Comparison of ENCODE assay signal across 21 cellular contexts in the genomic region with DNA sequence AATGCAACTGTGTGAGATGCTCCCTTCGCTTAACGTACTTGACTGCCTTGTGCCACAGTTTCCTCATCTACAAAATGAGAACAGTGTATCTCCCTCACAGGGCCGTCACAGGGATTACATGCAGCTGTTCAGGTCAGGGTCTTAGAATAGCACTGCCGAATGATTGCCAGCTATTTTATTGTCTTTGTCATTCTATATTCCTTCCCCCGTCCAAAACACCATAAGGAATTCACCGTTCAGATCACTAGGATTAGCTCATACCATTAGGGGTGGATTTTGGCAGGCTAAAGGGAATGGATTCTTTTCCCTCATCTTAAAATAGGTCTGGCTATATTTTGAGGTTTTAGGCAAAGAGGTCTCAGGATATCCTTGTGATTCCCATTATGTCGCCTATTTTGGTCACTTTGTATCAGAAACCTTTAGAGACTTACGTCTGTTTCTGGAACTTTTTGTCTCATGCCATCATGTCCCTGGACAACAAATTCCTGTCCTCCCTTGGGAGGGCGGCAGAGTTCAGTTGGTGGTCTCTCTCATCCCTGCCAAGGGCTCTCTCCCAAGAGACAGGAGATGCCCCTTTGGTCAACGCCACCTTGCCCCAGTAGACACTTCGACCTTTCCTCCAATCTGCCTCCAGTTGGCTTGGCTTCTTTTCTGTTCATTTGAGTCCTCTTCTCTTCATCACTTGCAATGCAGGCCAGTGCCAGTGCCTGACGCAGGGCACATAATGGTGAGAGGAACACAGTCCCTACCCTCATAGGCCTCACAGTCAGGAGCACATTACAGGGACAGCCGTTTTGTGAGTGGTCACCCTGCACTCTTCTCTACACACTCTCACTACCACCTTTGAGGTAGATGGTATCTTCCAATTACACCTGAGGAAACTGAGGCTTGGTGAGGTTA.
DNase-seq lines count a peak whose midpoint lies in the region; ATAC-seq lines count a peak whose summit lies in the region.
"Had no signal": no experiment of that assay in that cellular context is flagged by ENCODE, and none has a peak within 500 bp of the region (broad histone marks: within the 10 kb centered on the region; RNA-seq: fewer than 3 reads in every experiment).

No MANE protein-coding gene starts in this region.

- H3K9ac ChIP-seq in stomach smooth muscle (ENCODE audit: low read length in 2 of 2): no peak overlapping the region

- no peaks in the 10 kb centered on the region for H3K9me3 ChIP-seq in stomach smooth muscle (ENCODE audit: control insufficient read depth in 2 of 2, low read length in 2 of 2)
- H3K9me3 ChIP-seq: adrenal gland, testis had no signal

- no peak for DNase-seq in activated CD8-positive, alpha-beta memory T cell treated with anti-CD3 and anti-CD28 coated beads, Interleukin-2, amount 10 ng/mL, durations not matched to agents 7 days and 5 days
- no peak for DNase-seq in activated CD8-positive, alpha-beta memory T cell treated with anti-CD3 and anti-CD28 coated beads for 24 hours
- DNase-seq in activated T-helper 2 cell treated with anti-CD3 and anti-CD28 coated beads, Interferon-gamma antibody, Interleukin-2, Interleukin-4, amounts not matched to agents 10 μg/mL and 5 μg/mL and 100 μg/mL, durations not matched to agents 14 hours and 24 hours and 36 hours (ENCODE audit: low spot score): no peak
- DNase-seq in myocyte (ENCODE audit: low read depth) (peak; percentile 82), dedifferentiated amniotic fluid mesenchymal stem cell (ENCODE audit: extremely low spot score) (no peak)
- DNase-seq: activated CD4-positive, alpha-beta T cell treated with anti-CD3 and anti-CD28 coated beads, Interleukin-2, amount 50 U/mL, for 48 hours; adrenal gland; endodermal cell; H7; hippocampal formation; midbrain; MM.1S; NCI-H1694; NCI-H2227 treated with DMSO at 0.1 percent for 48 hours; stimulated activated CD4-positive, alpha-beta T cell treated with anti-CD3 and anti-CD28 coated beads, Interleukin-4, amount 100 ng/mL, for 4 hours; testis had no signal

- peaks cover 4% of the 10 kb centered on the region for H3K4me1 ChIP-seq in stomach smooth muscle (ENCODE audit: control insufficient read depth, insufficient read depth, low read length)
- H3K4me1 ChIP-seq: adrenal gland had no signal

- peaks cover 64% of the 10 kb centered on the region for H3K4me1 Mint-ChIP-seq in activated CD8-positive, alpha-beta memory T cell treated with anti-CD3 and anti-CD28 coated beads, Interleukin-2, amount 10 ng/mL, durations not matched to agents 7 days and 5 days
- H3K4me1 Mint-ChIP-seq in activated T-helper 2 cell treated with anti-CD3 and anti-CD28 coated beads, Interferon-gamma antibody, Interleukin-2, Interleukin-4, amounts not matched to agents 10 μg/mL and 5 μg/mL and 100 μg/mL, durations not matched to agents 14 hours and 24 hours and 36 hours (ENCODE audit: low read depth): peaks cover 72% of the 10 kb centered on the region
- H3K4me1 Mint-ChIP-seq: endodermal cell had no signal

- H3K4me3 Mint-ChIP-seq in activated CD8-positive, alpha-beta memory T cell treated with anti-CD3 and anti-CD28 coated beads, Interleukin-2, amount 10 ng/mL, durations not matched to agents 7 days and 5 days: peak overlapping the region; percentile 59
- H3K4me3 Mint-ChIP-seq in activated T-helper 2 cell treated with anti-CD3 and anti-CD28 coated beads, Interferon-gamma antibody, Interleukin-2, Interleukin-4, amounts not matched to agents 10 μg/mL and 5 μg/mL and 100 μg/mL, durations not matched to agents 14 hours and 24 hours and 36 hours (ENCODE audit: low read depth): peak overlapping the region; percentile 43
- H3K4me3 Mint-ChIP-seq: central memory CD8-positive, alpha-beta T cell; endodermal cell had no signal

- peaks cover 83% of the 10 kb centered on the region for H3K36me3 Mint-ChIP-seq in activated CD8-positive, alpha-beta memory T cell treated with anti-CD3 and anti-CD28 coated beads, Interleukin-2, amount 10 ng/mL, durations not matched to agents 7 days and 5 days
- peaks cover 81% of the 10 kb centered on the region for H3K36me3 Mint-ChIP-seq in activated T-helper 2 cell treated with anti-CD3 and anti-CD28 coated beads, Interferon-gamma antibody, Interleukin-2, Interleukin-4, amounts not matched to agents 10 μg/mL and 5 μg/mL and 100 μg/mL, durations not matched to agents 14 hours and 24 hours and 36 hours (ENCODE audit: low read depth)

- H3K27ac ChIP-seq in stomach smooth muscle (ENCODE audit: low read length): peak overlapping the region; percentile 18
- H3K27ac ChIP-seq: adrenal gland had no signal

- H3K4me3 ChIP-seq in stomach smooth muscle (ENCODE audit: low read length in 2 of 2): no peak overlapping the region
- H3K4me3 ChIP-seq: adrenal gland, smooth muscle cell, testis had no signal

- no peaks in the 10 kb centered on the region for H3K27me3 ChIP-seq in stomach smooth muscle (ENCODE audit: control insufficient read depth in 1 of 2, insufficient read depth in 2 of 2, low read length in 2 of 2)
- H3K27me3 ChIP-seq: adrenal gland, testis had no signal

- H3K9me3 Mint-ChIP-seq in activated CD8-positive, alpha-beta memory T cell treated with anti-CD3 and anti-CD28 coated beads, Interleukin-2, amount 10 ng/mL, durations not matched to agents 7 days and 5 days (ENCODE audit: low read depth): no peaks in the 10 kb centered on the region
- no peaks in the 10 kb centered on the region for H3K9me3 Mint-ChIP-seq in activated T-helper 2 cell treated with anti-CD3 and anti-CD28 coated beads, Interferon-gamma antibody, Interleukin-2, Interleukin-4, amounts not matched to agents 10 μg/mL and 5 μg/mL and 100 μg/mL, durations not matched to agents 14 hours and 24 hours and 36 hours
- H3K9me3 Mint-ChIP-seq: central memory CD8-positive, alpha-beta T cell; endodermal cell had no signal

- H3K27me3 Mint-ChIP-seq in activated CD8-positive, alpha-beta memory T cell treated with anti-CD3 and anti-CD28 coated beads, Interleukin-2, amount 10 ng/mL, durations not matched to agents 7 days and 5 days: no peaks in the 10 kb centered on the region
- H3K27me3 Mint-ChIP-seq in activated T-helper 2 cell treated with anti-CD3 and anti-CD28 coated beads, Interferon-gamma antibody, Interleukin-2, Interleukin-4, amounts not matched to agents 10 μg/mL and 5 μg/mL and 100 μg/mL, durations not matched to agents 14 hours and 24 hours and 36 hours (ENCODE audit: low read depth): no peaks in the 10 kb centered on the region
- H3K27me3 Mint-ChIP-seq: central memory CD8-positive, alpha-beta T cell had no signal

- peaks cover 5 to 20% of the 10 kb centered on the region in 2 donors for H3K36me3 ChIP-seq in stomach smooth muscle (ENCODE audit: control insufficient read depth in 2 of 2, insufficient read depth in 2 of 2, low read length in 2 of 2)

- CTCF ChIA-PET in activated CD8-positive, alpha-beta memory T cell treated with anti-CD3 and anti-CD28 coated beads, Interleukin-2, amount 10 ng/mL, durations not matched to agents 7 days and 5 days (lab: Charles Lee): interaction anchor here (0.8 to 2.2 kb wide), 5 partner anchors 15 to 220 kb away, joined by 3 to 9 read pairs (median 3); no protein-coding TSS in a partner anchor

- H3K27ac Mint-ChIP-seq in activated CD8-positive, alpha-beta memory T cell treated with anti-CD3 and anti-CD28 coated beads, Interleukin-2, amount 10 ng/mL, durations not matched to agents 7 days and 5 days: peak overlapping the region; percentile 42
- H3K27ac Mint-ChIP-seq in activated T-helper 2 cell treated with anti-CD3 and anti-CD28 coated beads, Interferon-gamma antibody, Interleukin-2, Interleukin-4, amounts not matched to agents 10 μg/mL and 5 μg/mL and 100 μg/mL, durations not matched to agents 14 hours and 24 hours and 36 hours: peak overlapping the region; percentile 11
- H3K27ac Mint-ChIP-seq: endodermal cell had no signal

- no peak for ATAC-seq in activated CD8-positive, alpha-beta memory T cell treated with anti-CD3 and anti-CD28 coated beads, Interleukin-2, amount 10 ng/mL, durations not matched to agents 7 days and 5 days
- no peak for ATAC-seq in HG02588 (IDR thresholded peaks at IDR 0.05; ENCODE audit: unreplicated experiment)
- no peak for ATAC-seq in GM21526 (IDR thresholded peaks at IDR 0.05; ENCODE audit: low FRiP score, unreplicated experiment)

- intact Hi-C loops in activated T-helper 2 cell treated with anti-CD3 and anti-CD28 coated beads, Interferon-gamma antibody, Interleukin-2, Interleukin-4, amounts not matched to agents 10 μg/mL and 5 μg/mL and 100 μg/mL, durations not matched to agents 14 hours and 24 hours and 36 hours (cut with micrococcal nuclease): no loop called here
